ENCODE assay signal across 12 cellular contexts in the genomic region with DNA sequence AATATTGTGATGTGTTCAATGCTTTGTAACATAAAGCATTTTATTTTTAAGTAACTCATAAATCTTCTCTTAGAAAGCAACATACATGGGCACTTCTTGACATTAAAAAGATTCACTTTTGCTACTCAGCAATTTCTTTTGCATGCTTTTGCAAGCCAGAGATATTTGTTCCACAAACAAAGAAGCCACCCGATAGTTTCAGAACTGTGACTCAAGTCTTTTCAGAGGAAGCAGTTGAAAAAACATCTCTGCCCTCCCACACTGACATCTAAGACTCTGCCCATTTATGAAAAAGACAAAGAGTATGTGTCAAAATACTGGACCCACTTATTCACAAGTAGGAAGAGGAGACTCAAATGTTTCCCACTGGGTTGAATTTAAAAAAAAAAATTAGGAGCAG. TPM values are rescaled to one million over a fixed set of nuclear protein-coding genes. Genes with fewer than 3 reads are reported as not detected.
DNase-seq lines count a peak whose midpoint lies in the region; ATAC-seq and TF ChIP-seq lines count a peak whose summit lies in the region.
"Had no signal": no experiment of that assay in that cellular context is flagged by ENCODE, and none has a peak within 500 bp of the region (broad histone marks: within the 10 kb centered on the region; RNA-seq: fewer than 3 reads in every experiment).

No MANE protein-coding gene starts in this region.

- H3K36me3 ChIP-seq in breast epithelium, result no peaks in the 10 kb centered on the region
- H3K36me3 ChIP-seq in upper lobe of right lung, result peaks cover 11% of the 10 kb centered on the region

- H3K27ac Mint-ChIP-seq in MCF 10A (ENCODE audit: low read depth, unreplicated experiment), result peak overlapping the region; percentile 35
- peak overlapping the region; percentile 21 for H3K27ac Mint-ChIP-seq in activated naive CD8-positive, alpha-beta T cell treated with anti-CD3 and anti-CD28 coated beads for 36 hours

- H3K4me3 ChIP-seq in breast epithelium (no peak overlapping the region), upper lobe of right lung (no peak overlapping the region)
- H3K4me3 ChIP-seq: lower lobe of right lung had no signal

- TF ChIP-seq CTCF in MCF 10A (IDR thresholded peaks at IDR 0.05; ENCODE audit: unreplicated experiment) (no peak), breast epithelium (IDR thresholded peaks at IDR 0.05) (no peak), upper lobe of right lung (IDR thresholded peaks at IDR 0.05) (no peak)

- H3K27me3 Mint-ChIP-seq in MCF 10A (ENCODE audit: insufficient read depth, unreplicated experiment), result no peaks in the 10 kb centered on the region
- no peaks in the 10 kb centered on the region for H3K27me3 Mint-ChIP-seq in activated naive CD8-positive, alpha-beta T cell treated with anti-CD3 and anti-CD28 coated beads for 36 hours

- H3K27ac ChIP-seq in breast epithelium (peak overlapping the region in 1 of 2 donors; percentile 69), upper lobe of right lung (no peak overlapping the region)
- H3K27ac ChIP-seq: C4-2B, lower lobe of right lung had no signal

- POLR2A ChIA-PET in MCF 10A (lab: Yijun Ruan, JAX), result interaction anchor here (0.8 kb wide), 1 partner anchor 10 kb away, joined by 3 read pairs; no protein-coding TSS in a partner anchor

- CTCF ChIA-PET in MCF 10A (lab: Yijun Ruan, JAX), result no interaction called here

- no peaks in the 10 kb centered on the region for H3K27me3 ChIP-seq in breast epithelium
- H3K27me3 ChIP-seq in upper lobe of right lung, result no peaks in the 10 kb centered on the region

- no TSS peak for BruUV-seq in MCF 10A (replicated peaks; lab: Mats Ljungman, UMichigan)

- intact Hi-C loops in MCF 10A (cut with micrococcal nuclease) (no loop called here), breast epithelium (cut with DNase I; ENCODE audit: low total_unique reads) (no loop called here), upper lobe of right lung (cut with DNase I) (no loop called here)

- H3K9me3 Mint-ChIP-seq in MCF 10A (ENCODE audit: unreplicated experiment), result no peaks in the 10 kb centered on the region
- H3K9me3 Mint-ChIP-seq in activated naive CD8-positive, alpha-beta T cell treated with anti-CD3 and anti-CD28 coated beads for 36 hours, result no peaks in the 10 kb centered on the region

- DNase-seq in MCF 10A (ENCODE audit: unreplicated experiment) (no peak), breast epithelium (ENCODE audit: low spot score in 2 of 2) (no peak), foreskin melanocyte (peak; percentile 82), upper lobe of right lung (no peak), erythroblast (lab: John Stamatoyannopoulos, UW) (no peak)
- DNase-seq in activated naive CD8-positive, alpha-beta T cell treated with anti-CD3 and anti-CD28 coated beads for 36 hours, result no peak
- no peak for DNase-seq in stimulated activated naive CD4-positive, alpha-beta T cell treated with Interleukin-2 at 50 U/mL for 16 hours (lab: John Stamatoyannopoulos, UW)
- DNase-seq: lower lobe of right lung, NCI-H2081 treated with DMSO at 0.1 percent for 48 hours had no signal

- ATAC-seq in upper lobe of right lung, result peak; percentile 61
- ATAC-seq in HG02623 (IDR thresholded peaks at IDR 0.05; ENCODE audit: unreplicated experiment), result no peak
- ATAC-seq: HCT116 had no signal

- TF ChIP-seq POLR2A in breast epithelium (IDR thresholded peaks at IDR 0.05), result no peak
- TF ChIP-seq POLR2A in erythroblast (IDR thresholded peaks at IDR 0.05; ENCODE audit: low read length), result no peak

- H3K4me1 ChIP-seq in breast epithelium, result peaks cover 0 to 5% of the 10 kb centered on the region in 2 donors
- peaks cover 56% of the 10 kb centered on the region for H3K4me1 ChIP-seq in upper lobe of right lung

- no peak overlapping the region for H3K4me3 Mint-ChIP-seq in MCF 10A (ENCODE audit: unreplicated experiment)
- no peak overlapping the region for H3K4me3 Mint-ChIP-seq in activated naive CD8-positive, alpha-beta T cell treated with anti-CD3 and anti-CD28 coated beads for 36 hours

- peaks cover 47% of the 10 kb centered on the region for H3K36me3 Mint-ChIP-seq in MCF 10A (ENCODE audit: insufficient read depth, unreplicated experiment)
- peaks cover 21% of the 10 kb centered on the region for H3K36me3 Mint-ChIP-seq in activated naive CD8-positive, alpha-beta T cell treated with anti-CD3 and anti-CD28 coated beads for 36 hours

- peaks cover 10% of the 10 kb centered on the region for H3K4me1 Mint-ChIP-seq in MCF 10A (ENCODE audit: insufficient read depth, unreplicated experiment)
- H3K4me1 Mint-ChIP-seq in activated naive CD8-positive, alpha-beta T cell treated with anti-CD3 and anti-CD28 coated beads for 36 hours, result peaks cover 65% of the 10 kb centered on the region

- no peaks in the 10 kb centered on the region for H3K9me3 ChIP-seq in breast epithelium
- H3K9me3 ChIP-seq in upper lobe of right lung, result no peaks in the 10 kb centered on the region
- H3K9me3 ChIP-seq: lower lobe of right lung had no signal

RNA-seq across cellular contexts. Expression of a gene that starts 7.5 kb away (rescaled TPM):
- total RNA-seq in MCF 10A (2022) (32.5 and 35.5 TPM in 2 replicates), breast epithelium (100 to 1,000 TPM in 1 of 3 donors, 10 to 100 TPM in 2; 73.0 to 130 (median 89.1) TPM), upper lobe of right lung (30.9 TPM)
- 10 to 100 TPM; 12.0 to 13.4 TPM for total RNA-seq in activated naive CD8-positive, alpha-beta T cell treated with anti-CD3 and anti-CD28 coated beads for 36 hours
